1 cellular context compared by ENCODE assay signal in genomic region chr13:26961890-26962615, GRCh38.
TF ChIP-seq lines count a peak whose summit lies in the region.

No MANE protein-coding gene starts in this region.

TF ChIP-seq in HepG2, 621 proteins besides CTCF, POLR2A, EP300 and RAD21 (continued from another document and continues in another):
- TF ChIP-seq ZNF142 (CRISPR knock-in tag; IDR thresholded peaks at IDR 0.05) (no peak), ZNF33B (CRISPR knock-in tag; IDR thresholded peaks at IDR 0.05) (no peak), ZUFSP (CRISPR knock-in tag; IDR thresholded peaks at IDR 0.05; ENCODE audit: borderline replicate concordance) (no peak), ZNF816 (CRISPR knock-in tag; IDR thresholded peaks at IDR 0.05; ENCODE audit: borderline replicate concordance) (peak; percentile 74), ZNF781 (CRISPR knock-in tag; IDR thresholded peaks at IDR 0.05; ENCODE audit: borderline replicate concordance, not compliant biosample characterization) (no peak), MIER3 (CRISPR knock-in tag; IDR thresholded peaks at IDR 0.05; ENCODE audit: borderline replicate concordance) (peak; percentile 55; the same call in 1 of the 2 replicates), MXI1 (IDR thresholded peaks at IDR 0.05; ENCODE audit: borderline replicate concordance, low read depth, low read length) (no peak; the same call in 2 of the 3 replicates), ZNF639 (CRISPR knock-in tag; conservative IDR thresholded peaks at IDR 0.05) (no peak), CREB1 (IDR thresholded peaks at IDR 0.05) (no peak), CREB1 (CRISPR knock-in tag; IDR thresholded peaks at IDR 0.05) (no peak), CREBL2 (CRISPR knock-in tag; IDR thresholded peaks at IDR 0.05; ENCODE audit: borderline replicate concordance) (no peak), ZNF280D (CRISPR knock-in tag; IDR thresholded peaks at IDR 0.05) (no peak), SMARCE1 (IDR thresholded peaks at IDR 0.05; ENCODE audit: borderline replicate concordance) (no peak), ERF (CRISPR knock-in tag; IDR thresholded peaks at IDR 0.05) (0 out of 2 replicates have a peak, but pooled peaks have one; percentile 58), ISX (CRISPR knock-in tag; conservative IDR thresholded peaks at IDR 0.05) (0 out of 2 replicates have a peak, but pooled peaks have one; percentile 31), HMGA1 (CRISPR knock-in tag; conservative IDR thresholded peaks at IDR 0.05) (no peak), ZNF883 (CRISPR knock-in tag; IDR thresholded peaks at IDR 0.05; ENCODE audit: not compliant biosample characterization) (no peak), NBN (conservative IDR thresholded peaks at IDR 0.05) (no peak), SMC3 (IDR thresholded peaks at IDR 0.05; ENCODE audit: low read length) (no peak), ATF5 (CRISPR knock-in tag; IDR thresholded peaks at IDR 0.05; ENCODE audit: low read depth) (no peak), HOXD1 (CRISPR knock-in tag; IDR thresholded peaks at IDR 0.05) (no peak), FOXP1 (IDR thresholded peaks at IDR 0.05) (no peak), FOXP1 (CRISPR knock-in tag; IDR thresholded peaks at IDR 0.05) (peak; percentile 78), AKNA (CRISPR knock-in tag; IDR thresholded peaks at IDR 0.05; ENCODE audit: borderline replicate concordance) (no peak), ZNF280B (CRISPR knock-in tag; IDR thresholded peaks at IDR 0.05; ENCODE audit: borderline replicate concordance) (no peak), HOXA3 (CRISPR knock-in tag; IDR thresholded peaks at IDR 0.05) (no peak; the same call in 1 of the 2 replicates), TERF1 (CRISPR knock-in tag; IDR thresholded peaks at IDR 0.05) (no peak), ZNF768 (CRISPR knock-in tag; IDR thresholded peaks at IDR 0.05) (peak; percentile 28; the same call in 1 of the 2 replicates), ZNF546 (CRISPR knock-in tag; conservative IDR thresholded peaks at IDR 0.05) (no peak), ZNF552 (CRISPR knock-in tag; IDR thresholded peaks at IDR 0.05; ENCODE audit: borderline replicate concordance) (no peak), ZNF713 (CRISPR knock-in tag; IDR thresholded peaks at IDR 0.05) (no peak), ZNF3 (CRISPR knock-in tag; IDR thresholded peaks at IDR 0.05) (no peak), ZNF629 (CRISPR knock-in tag; conservative IDR thresholded peaks at IDR 0.05) (no peak), DZIP1 (CRISPR knock-in tag; IDR thresholded peaks at IDR 0.05) (no peak)
